10 cellular contexts compared by ENCODE assay signal in the genomic region with DNA sequence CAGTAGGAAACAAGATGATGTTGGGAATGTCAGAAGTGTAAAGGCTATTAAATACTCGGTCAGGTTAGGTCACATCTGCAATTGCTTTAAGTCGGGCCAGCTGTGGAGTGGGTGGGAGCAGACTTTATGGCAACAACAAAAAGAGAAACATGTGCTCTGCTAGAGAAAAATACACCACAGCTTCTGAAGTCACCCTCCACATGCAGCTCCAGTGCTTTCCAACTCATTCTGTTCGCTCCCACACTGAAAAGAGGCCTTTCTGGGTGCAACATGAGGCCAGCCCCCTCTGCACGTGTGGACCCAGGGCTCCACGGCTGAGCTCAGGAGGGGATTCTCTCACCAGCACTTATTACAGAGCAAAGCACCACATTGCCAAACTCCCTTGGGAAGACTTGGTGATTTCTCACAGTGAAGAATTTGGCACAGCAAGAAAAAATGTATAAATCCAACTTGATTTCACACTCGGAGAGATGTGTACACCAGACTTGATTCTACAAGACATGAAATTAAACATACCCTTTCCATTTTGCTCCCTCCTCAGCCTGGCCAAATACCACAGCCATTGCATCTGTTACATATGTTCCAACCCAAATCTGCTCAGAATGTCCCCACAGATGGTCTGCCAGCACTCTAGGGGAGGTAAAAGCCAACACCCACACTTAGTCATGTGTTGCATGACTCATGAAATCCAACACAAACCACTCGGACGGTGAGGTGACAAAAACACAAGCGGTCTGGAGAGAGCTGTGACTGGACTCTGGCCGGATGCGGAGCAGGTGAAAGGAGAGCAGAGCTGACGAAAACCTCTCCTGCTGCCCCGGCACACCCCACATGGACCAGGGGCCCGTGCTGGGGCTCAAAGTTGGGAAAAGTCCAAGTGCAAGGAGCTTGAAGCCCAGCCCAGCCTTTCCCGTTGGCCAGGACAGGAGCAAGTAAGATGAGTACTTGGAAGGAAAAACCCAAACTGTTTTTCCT.
DNase-seq lines count a peak whose midpoint lies in the region; ATAC-seq and TF ChIP-seq lines count a peak whose summit lies in the region.
"Had no signal": no experiment of that assay in that cellular context is flagged by ENCODE, and none has a peak within 500 bp of the region (broad histone marks: within the 10 kb centered on the region; RNA-seq: fewer than 3 reads in every experiment).

No MANE protein-coding gene starts in this region.

- no peak for TF ChIP-seq CTCF in 22Rv1 (IDR thresholded peaks at IDR 0.05)

- DNase-seq in HuH-7 (ENCODE audit: low spot score) (peak; percentile 53), lung microvascular endothelial cell (ENCODE audit: low read depth in 2 of 2) (peak; percentile 68 to 76), AML-193 (lab: John Stamatoyannopoulos, UW) (no peak), NCI-H1105 treated with DMSO at 0.1 percent for 48 hours (lab: John Stamatoyannopoulos, UW) (no peak)
- DNase-seq: CD4-positive, CD25-positive, alpha-beta regulatory T cell had no signal

- H3K27ac ChIP-seq in 22Rv1 = peak overlapping the region; percentile 12; the same call in 1 of the 2 replicates
- H3K27ac ChIP-seq in cingulate gyrus (ENCODE audit: low read depth, low read length) = peak overlapping the region; percentile 41
- H3K27ac ChIP-seq: neutrophil had no signal

- ATAC-seq in HG02970 (IDR thresholded peaks at IDR 0.05; ENCODE audit: low FRiP score, unreplicated experiment) = no peak
- no peak for ATAC-seq in GM18870 (IDR thresholded peaks at IDR 0.05; ENCODE audit: unreplicated experiment)

Comparison
In these comparisons a context has a peak if more than half of its experiments do, and no peak if none do; other contexts are left out.
1. DNase-seq: peak in HuH-7 (single experiment) and lung microvascular endothelial cell (2 of 2); none in AML-193 (0 of 2) and NCI-H1105 treated with DMSO at 0.1 percent for 48 hours (single experiment).